In genomic region chr5:31471040-31471439, GRCh38 we compare ENCODE assay signal across 20 cellular contexts.
A peak's percentile ranks its signal among the peaks of the same experiment; 100 is the strongest.
DNase-seq lines count a peak whose midpoint lies in the region; ATAC-seq and FAIRE-seq lines count a peak whose summit lies in the region.
"Had no signal": no experiment of that assay in that cellular context is flagged by ENCODE, and none has a peak within 500 bp of the region (broad histone marks: within the 10 kb centered on the region; RNA-seq: fewer than 3 reads in every experiment).

No MANE protein-coding gene starts in this region.

- H3K27me3 ChIP-seq in mesenchymal stem cell (ENCODE audit: control insufficient read depth in 1 of 2, insufficient read depth in 1 of 2, low read length in 2 of 2) = no peaks in the 10 kb centered on the region

- no peak overlapping the region for H3K4me3 ChIP-seq in mesenchymal stem cell (ENCODE audit: insufficient read depth in 1 of 2, low read depth in 1 of 2, low read length in 2 of 2)

- peaks cover 9% of the 10 kb centered on the region for H3K79me1 ChIP-seq in mesenchymal stem cell (replicated peaks; ENCODE audit: low read length, poor library complexity, severe bottlenecking)

- H2BK15ac ChIP-seq in mesenchymal stem cell (ENCODE audit: low read depth, poor library complexity, severe bottlenecking) = no peak overlapping the region

- no peak overlapping the region for H2AFZ ChIP-seq in mesenchymal stem cell (ENCODE audit: low read depth, low read length)

- no peak overlapping the region for H2BK12ac ChIP-seq in mesenchymal stem cell (ENCODE audit: low read length in 2 of 2)

- ATAC-seq in HG03139 (IDR thresholded peaks at IDR 0.05; ENCODE audit: unreplicated experiment) = no peak
- ATAC-seq in GM19395 (IDR thresholded peaks at IDR 0.05; ENCODE audit: unreplicated experiment) = no peak

- peak; percentile 92 for FAIRE-seq in A204.1 (lab: Jason Lieb, UNC)
- FAIRE-seq in colon (lab: Jason Lieb, UNC) = peak; percentile 47
- FAIRE-seq: H1 had no signal

- no peak overlapping the region for H3K18ac ChIP-seq in mesenchymal stem cell (ENCODE audit: low read depth in 1 of 2, low read length in 2 of 2)

- H2AK5ac ChIP-seq in mesenchymal stem cell (ENCODE audit: low read length, severe bottlenecking) = no peak overlapping the region

- H3K36me3 ChIP-seq in mesenchymal stem cell (ENCODE audit: control insufficient read depth in 1 of 2, insufficient read depth in 2 of 2, low read depth in 1 of 2, low read length in 2 of 2) = peaks cover 12 to 53% of the 10 kb centered on the region in 2 experiments

- no CpG with 5 or more reads among the region's 2 CpGs for WGBS in mesenchymal stem cell

- H4K91ac ChIP-seq in mesenchymal stem cell (ENCODE audit: low read length) = no peak overlapping the region

- no peak overlapping the region for H2BK120ac ChIP-seq in mesenchymal stem cell (ENCODE audit: low read depth, low read length)

- H2BK5ac ChIP-seq in mesenchymal stem cell (ENCODE audit: low read depth, low read length, poor library complexity, severe bottlenecking) = no peak overlapping the region

- H3K4me1 ChIP-seq in mesenchymal stem cell (ENCODE audit: control insufficient read depth, insufficient read depth, low read depth, low read length) = peaks cover 1% of the 10 kb centered on the region
- H3K4me1 ChIP-seq: Caco-2 had no signal

- no peak overlapping the region for H3K4me2 ChIP-seq in mesenchymal stem cell (ENCODE audit: low read length, poor library complexity, severe bottlenecking)
- H3K4me2 ChIP-seq: SK-N-SH had no signal

- peak overlapping the region; percentile 46 for H3K9ac ChIP-seq in mesenchymal stem cell (ENCODE audit: low read length)
- H3K9ac ChIP-seq: SK-N-SH had no signal

- DNase-seq in LHCN-M2 (ENCODE audit: low read depth) (peak; percentile 41), mesenchymal stem cell (no peak), SKM-1 treated with dmso at 0.1 percent for 144 hours (lab: John Stamatoyannopoulos, UW; ENCODE audit: unreplicated experiment) (no peak)
- DNase-seq in activated effector memory CD4-positive, alpha-beta T cell treated with Interleukin-2 at 50 U/mL for 16 hours = no peak
- DNase-seq: C1 segment of cervical spinal cord; Caco-2; CD4-positive, alpha-beta memory T cell; Kasumi-1; NCI-H2081; NCI-H2227 treated with DMSO at 0.1 percent for 48 hours; NCI-H69; SIG-M5; SK-N-SH had no signal

- no peak overlapping the region for H3K4ac ChIP-seq in mesenchymal stem cell (ENCODE audit: low read depth in 1 of 2, low read length in 2 of 2)

- H3K23ac ChIP-seq in mesenchymal stem cell (ENCODE audit: low read length in 2 of 2) = no peak overlapping the region

- H3K14ac ChIP-seq in mesenchymal stem cell (ENCODE audit: low read length in 2 of 2) = no peak overlapping the region

- H3K27ac ChIP-seq in mesenchymal stem cell (ENCODE audit: low read length, poor library complexity, severe bottlenecking) = no peak overlapping the region
- H3K27ac ChIP-seq: 22Rv1, HL-60 had no signal

- no peak overlapping the region for H4K8ac ChIP-seq in mesenchymal stem cell (ENCODE audit: low read length)

- no peaks in the 10 kb centered on the region for H3K9me3 ChIP-seq in mesenchymal stem cell (ENCODE audit: control insufficient read depth, low read length)
- H3K9me3 ChIP-seq: Caco-2, SK-N-SH had no signal
